In genomic region chr10:131121511-131122035, GRCh38 we compare ENCODE assay signal across 26 cellular contexts.
"Had no signal": no experiment of that assay in that cellular context is flagged by ENCODE, and none has a peak within 500 bp of the region (broad histone marks: within the 10 kb centered on the region; RNA-seq: fewer than 3 reads in every experiment).

No MANE protein-coding gene starts in this region.

- H3K36me3 Mint-ChIP-seq: naive thymus-derived CD8-positive, alpha-beta T cell; stimulated activated naive B cell treated with anti-CD40 and anti-IgM and Interleukin-4, amounts not matched to agents 10 μg/mL and 1 μg/mL and 100 μg/mL, for 72 hours; type B pancreatic cell had no signal

- FAIRE-seq: keratinocyte had no signal

- H3K9me3 ChIP-seq: heart right ventricle, lower lobe of right lung, ovary, right atrium auricular region, right lobe of liver, suprapubic skin, thoracic aorta, tibial artery, uterus had no signal

- H3K4me3 Mint-ChIP-seq: naive thymus-derived CD8-positive, alpha-beta T cell; stimulated activated naive B cell treated with anti-CD40 and anti-IgM and Interleukin-4, amounts not matched to agents 10 μg/mL and 1 μg/mL and 100 μg/mL, for 72 hours; type B pancreatic cell had no signal

- DNase-seq: heart right ventricle; hippocampal formation; left colon; left lung; lower lobe of right lung; mammary epithelial cell; mesenchymal stem cell; naive thymus-derived CD8-positive, alpha-beta T cell; nucleus accumbens; ovary; right lobe of liver; stimulated activated CD4-positive, alpha-beta T cell treated with anti-CD3 and anti-CD28 coated beads, Interleukin-12 subunit alpha, Interleukin-12 subunit beta, amount 100 ng/mL, for 4 hours; stimulated activated CD4-positive, alpha-beta T cell treated with anti-CD3 and anti-CD28 coated beads, Interleukin-15, amount 100 ng/mL, for 24 hours; stimulated activated CD4-positive, alpha-beta T cell treated with anti-CD3 and anti-CD28 coated beads, Interleukin-2, amount 100 ng/mL, for 24 hours; stimulated activated CD4-positive, alpha-beta T cell treated with anti-CD3 and anti-CD28 coated beads, Interleukin-4, amount 100 ng/mL, for 1 hour; stimulated activated naive B cell treated with anti-CD40 and anti-IgM and Interleukin-4, amounts not matched to agents 10 μg/mL and 1 μg/mL and 100 μg/mL, for 72 hours; stimulated activated naive CD8-positive, alpha-beta T cell treated with anti-CD3 and anti-CD28 coated beads, Interleukin-15, Interleukin-2, amounts not matched to agents 100 U/mL and 50 U/mL, for 24 hours; tibial artery; uterus had no signal

- ATAC-seq: heart right ventricle; left colon; left lung; lower lobe of right lung; naive thymus-derived CD8-positive, alpha-beta T cell; right lobe of liver; stimulated activated naive B cell treated with anti-CD40 and anti-IgM and Interleukin-4, amounts not matched to agents 10 μg/mL and 1 μg/mL and 100 μg/mL, for 72 hours; stimulated activated naive CD8-positive, alpha-beta T cell treated with anti-CD3 and anti-CD28 coated beads, Interleukin-15, Interleukin-2, amounts not matched to agents 100 U/mL and 50 U/mL, for 24 hours had no signal

- H3K4me1 Mint-ChIP-seq: stimulated activated naive B cell treated with anti-CD40 and anti-IgM and Interleukin-4, amounts not matched to agents 10 μg/mL and 1 μg/mL and 100 μg/mL, for 72 hours had no signal

- H3K4me1 ChIP-seq: left lung, lower lobe of right lung, right atrium auricular region, right lobe of liver, tibial artery, uterus had no signal

- H3K27ac Mint-ChIP-seq: naive thymus-derived CD8-positive, alpha-beta T cell; progenitor cell of endocrine pancreas; stimulated activated naive B cell treated with anti-CD40 and anti-IgM and Interleukin-4, amounts not matched to agents 10 μg/mL and 1 μg/mL and 100 μg/mL, for 72 hours; type B pancreatic cell had no signal

- H3K4me3 ChIP-seq: heart right ventricle, left lung, lower lobe of right lung, ovary, right atrium auricular region, right lobe of liver, smooth muscle cell, suprapubic skin, thoracic aorta, tibial artery, uterus had no signal

- H3K36me3 ChIP-seq: heart right ventricle, left lung, lower lobe of right lung, ovary, right atrium auricular region, right lobe of liver, suprapubic skin, thoracic aorta, tibial artery, uterus had no signal

- H3K27me3 ChIP-seq: ovary, right atrium auricular region, right lobe of liver, uterus had no signal

- H3K27ac ChIP-seq: heart right ventricle, left lung, lower lobe of right lung, ovary, right atrium auricular region, right lobe of liver, suprapubic skin, thoracic aorta, tibial artery, uterus had no signal

- H3K27me3 Mint-ChIP-seq: naive thymus-derived CD8-positive, alpha-beta T cell; stimulated activated naive B cell treated with anti-CD40 and anti-IgM and Interleukin-4, amounts not matched to agents 10 μg/mL and 1 μg/mL and 100 μg/mL, for 72 hours had no signal

- H3K9me3 Mint-ChIP-seq: type B pancreatic cell had no signal
